8 cellular contexts compared by ENCODE assay signal in the genomic region with DNA sequence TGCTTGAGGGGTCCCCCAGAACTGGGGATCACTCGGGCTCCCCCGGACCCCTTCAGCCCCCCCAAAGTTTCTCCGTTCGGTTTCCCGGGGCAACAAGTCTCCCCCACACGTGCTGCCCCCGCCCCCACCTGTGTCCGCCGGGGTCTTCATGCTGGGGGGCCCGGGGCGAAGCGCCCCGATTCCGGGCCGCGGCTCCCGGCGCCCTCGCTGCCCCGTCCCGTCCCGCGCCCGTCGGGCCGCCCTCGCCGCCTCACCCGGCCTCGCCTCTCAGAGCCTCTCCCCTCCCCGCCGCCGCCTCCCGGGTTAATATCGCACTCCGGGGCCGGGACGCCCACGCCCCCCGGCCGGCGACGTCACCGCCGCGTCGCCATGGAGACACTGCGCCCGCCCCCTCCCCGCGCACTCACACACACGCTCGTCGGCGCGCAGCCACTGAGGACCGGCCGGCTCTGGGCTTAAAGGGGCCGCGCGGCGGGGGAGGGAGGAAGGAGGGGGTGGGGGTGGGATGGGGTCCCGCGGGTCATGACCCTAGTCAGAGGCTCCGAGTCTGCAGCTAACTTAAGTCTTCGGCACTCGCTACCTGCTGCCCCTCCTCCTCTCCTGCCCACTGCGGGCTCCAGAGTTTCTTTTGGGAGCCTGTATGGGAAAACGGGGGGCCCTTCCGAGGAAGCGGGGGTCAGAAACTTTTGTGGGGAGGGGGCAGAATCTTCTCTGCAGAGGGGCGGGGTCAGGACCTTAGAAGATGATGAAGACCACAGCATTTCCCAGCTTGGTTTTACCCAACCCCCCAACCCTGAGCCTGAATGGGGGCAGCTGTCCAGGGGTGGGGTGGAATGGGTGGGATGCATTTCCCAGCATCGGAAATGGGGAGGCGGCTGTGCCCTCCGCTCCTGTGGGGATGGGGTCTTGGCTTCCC. TPM values are rescaled to one million over a fixed set of nuclear protein-coding genes. Genes with fewer than 3 reads are reported as not detected.
A peak's percentile ranks its signal among the peaks of the same experiment; 100 is the strongest.
DNase-seq lines count a peak whose midpoint lies in the region; ATAC-seq and TF ChIP-seq lines count a peak whose summit lies in the region.

TSS of gene ERF (minus strand) at position 279 of the 916 bp plus-strand sequence. CDS start at position 150, 129 bp downstream.

- peak within 1 kb of the TSS; percentile 98 to 100 for H3K4me3 ChIP-seq in left lung

- intact Hi-C loops in left lung (cut with DNase I): loop anchor here in 1 of 2 donors (5.0 kb wide), 1 partner anchor 32 kb away; no protein-coding TSS in a partner anchor

- ATAC-seq in GM18861 (IDR thresholded peaks at IDR 0.05; ENCODE audit: unreplicated experiment) (peak; percentile 42), HG03280 (IDR thresholded peaks at IDR 0.05; ENCODE audit: unreplicated experiment) (peak; percentile 70), left lung (peak; percentile 83)

- peaks cover 0 to 3% of the 10 kb centered on the region in 2 donors for H3K36me3 ChIP-seq in left lung

- peak in 1 of 2 donors; percentile 14 for TF ChIP-seq CTCF in left lung (IDR thresholded peaks at IDR 0.05)

- peak; percentile 75 for DNase-seq in A172 (ENCODE audit: low spot score)
- peak; percentile 69 for DNase-seq in NCI-H510A treated with DMSO at 0.1 percent for 48 hours (lab: John Stamatoyannopoulos, UW)
- DNase-seq in activated CD4-positive, alpha-beta T cell treated with anti-CD3 and anti-CD28 coated beads, Interleukin-2, amount 50 U/mL, for 1 hour: peak; percentile 93
- peak; percentile 87 for DNase-seq in dedifferentiated amniotic fluid mesenchymal stem cell (ENCODE audit: extremely low spot score)
- DNase-seq in left lung: peak; percentile 94 to 98
- peak; percentile 90 for DNase-seq in stimulated activated CD4-positive, alpha-beta T cell treated with anti-CD3 and anti-CD28 coated beads, Interleukin-2, amount 100 ng/mL, for 4 hours (ENCODE audit: low read depth)

- peaks cover 24 to 49% of the 10 kb centered on the region in 2 donors for H3K4me1 ChIP-seq in left lung

- peak within 1 kb of the TSS; percentile 95 to 98 for H3K27ac ChIP-seq in left lung

- H3K27me3 ChIP-seq in left lung: peaks cover 0 to 19% of the 10 kb centered on the region in 2 donors

- H3K9me3 ChIP-seq in left lung: no peaks in the 10 kb centered on the region

RNA-seq across cellular contexts. Expression of gene ERF, which starts in this region (rescaled TPM):
- 43.6 and 52.8 TPM in 2 replicates for total RNA-seq in A172 (2014; rRNA removed; shearing (Covaris generic))
- total RNA-seq in left lung: 10 to 100 TPM; 47.0 to 55.0 TPM

Comparison
In these comparisons a context has a peak if more than half of its experiments do, and no peak if none do; other contexts are left out.
1. Peak in every context shown above with its lines: DNase-seq, ATAC-seq, H3K4me3 ChIP-seq and H3K27ac ChIP-seq.